15 cellular contexts compared by ENCODE assay signal in the genomic region with DNA sequence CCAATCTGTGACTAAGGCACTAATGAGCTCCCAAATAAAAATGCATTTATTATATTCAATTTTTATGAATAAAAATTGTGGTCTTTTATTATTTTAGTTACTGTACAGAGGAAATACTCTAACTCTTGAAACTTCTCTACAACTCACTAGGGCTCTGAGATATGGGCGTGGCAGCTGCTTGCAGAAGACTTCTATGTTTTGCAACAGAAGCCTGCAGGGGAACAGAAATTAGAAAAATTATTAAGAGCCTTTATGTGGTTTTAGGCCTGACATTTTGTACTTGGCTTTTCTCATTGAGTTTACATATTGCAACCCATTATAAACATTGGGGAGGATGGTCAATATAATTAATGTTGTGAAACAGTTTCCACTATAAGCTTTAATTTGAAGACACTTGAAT.
"Had no signal": no experiment of that assay in that cellular context is flagged by ENCODE, and none has a peak within 500 bp of the region (broad histone marks: within the 10 kb centered on the region; RNA-seq: fewer than 3 reads in every experiment).

No MANE protein-coding gene starts in this region.

- DNase-seq: activated CD4-positive, alpha-beta T cell treated with anti-CD3 and anti-CD28 coated beads for 48 hours; activated CD8-positive, alpha-beta T cell treated with anti-CD3 and anti-CD28 coated beads, Interleukin-2, amount 10 ng/mL, durations not matched to agents 7 days and 5 days; activated naive CD4-positive, alpha-beta T cell treated with anti-CD3 and anti-CD28 coated beads for 36 hours; activated T-cell treated with anti-CD3 and anti-CD28 coated beads, Interleukin-2, amount 50 U/mL, for 24 hours; aorta; brain microvascular endothelial cell; glutamatergic neuron; hippocampal formation; occipital lobe; posterior cingulate gyrus; stimulated activated naive CD4-positive, alpha-beta T cell; thyroid gland had no signal

- H3K36me3 Mint-ChIP-seq: WTC11 had no signal

- H3K27ac Mint-ChIP-seq: activated CD8-positive, alpha-beta T cell treated with anti-CD3 and anti-CD28 coated beads, Interleukin-2, amount 10 ng/mL, durations not matched to agents 7 days and 5 days; activated naive CD4-positive, alpha-beta T cell treated with anti-CD3 and anti-CD28 coated beads for 36 hours; activated T-cell treated with anti-CD3 and anti-CD28 coated beads, Interleukin-2, amount 50 U/mL, for 24 hours; T-helper 2 cell treated with Interferon-gamma antibody and Interleukin-4, amounts not matched to agents 5 μg/mL and 100 μg/mL, for 36 hours; WTC11 had no signal

- H3K4me1 Mint-ChIP-seq: central memory CD8-positive, alpha-beta T cell had no signal

- H3K27me3 Mint-ChIP-seq: activated T-cell treated with anti-CD3 and anti-CD28 coated beads, Interleukin-2, amount 50 U/mL, for 24 hours; central memory CD8-positive, alpha-beta T cell had no signal

- H3K9me3 Mint-ChIP-seq: activated naive CD4-positive, alpha-beta T cell treated with anti-CD3 and anti-CD28 coated beads for 36 hours; activated T-cell treated with anti-CD3 and anti-CD28 coated beads, Interleukin-2, amount 50 U/mL, for 24 hours; T-helper 2 cell treated with Interferon-gamma antibody and Interleukin-4, amounts not matched to agents 5 μg/mL and 100 μg/mL, for 36 hours; WTC11 had no signal

- H3K4me3 Mint-ChIP-seq: activated CD8-positive, alpha-beta T cell treated with anti-CD3 and anti-CD28 coated beads, Interleukin-2, amount 10 ng/mL, durations not matched to agents 7 days and 5 days; activated naive CD4-positive, alpha-beta T cell treated with anti-CD3 and anti-CD28 coated beads for 36 hours; activated T-cell treated with anti-CD3 and anti-CD28 coated beads, Interleukin-2, amount 50 U/mL, for 24 hours; central memory CD8-positive, alpha-beta T cell; T-helper 2 cell treated with Interferon-gamma antibody and Interleukin-4, amounts not matched to agents 5 μg/mL and 100 μg/mL, for 36 hours; WTC11 had no signal
